9 cellular contexts compared by ENCODE assay signal in genomic region chr12:96121271-96121711, GRCh38.
A peak's percentile ranks its signal among the peaks of the same experiment; 100 is the strongest.
DNase-seq lines count a peak whose midpoint lies in the region; ATAC-seq, FAIRE-seq and TF ChIP-seq lines count a peak whose summit lies in the region.
"Had no signal": no experiment of that assay in that cellular context is flagged by ENCODE, and none has a peak within 500 bp of the region (broad histone marks: within the 10 kb centered on the region; RNA-seq: fewer than 3 reads in every experiment).

No MANE protein-coding gene starts in this region.

- H3K4me3 ChIP-seq in fibroblast of the aortic adventitia (ENCODE audit: low read depth, low read length) = no peak overlapping the region
- H3K4me3 ChIP-seq: vagina had no signal

- ATAC-seq in GM21619 (IDR thresholded peaks at IDR 0.05; ENCODE audit: unreplicated experiment) = peak; percentile 53

- no peak for FAIRE-seq in urothelium cell line (lab: Jason Lieb, UNC)
- no peak for FAIRE-seq in frontal cortex (lab: Jason Lieb, UNC)

- in situ Hi-C loops in GM13977 (cut with MboI; ENCODE audit: low pct_unique_long_range_greater_than_20kb, low sequenced_read_pairs, unreplicated experiment) = no loop called here

- TF ChIP-seq CTCF in GM13977 (IDR thresholded peaks at IDR 0.05; ENCODE audit: extremely low read depth, insufficient read depth, missing control alignments) = no peak
- no peak for TF ChIP-seq CTCF in fibroblast of the aortic adventitia (IDR thresholded peaks at IDR 0.05; ENCODE audit: insufficient read depth, low read length)

- peak; percentile 38 for DNase-seq in GM13977 (ENCODE audit: low spot score)
- DNase-seq in KG1 (lab: John Stamatoyannopoulos, UW) = peak; percentile 71
- DNase-seq in fibroblast of the aortic adventitia (ENCODE audit: low read depth) = peak; percentile 38
- no peak for DNase-seq in urothelium cell line (ENCODE audit: low spot score)
- DNase-seq in frontal cortex (ENCODE audit: low spot score in 2 of 2) = no peak
- DNase-seq in SW 1271 (lab: John Stamatoyannopoulos, UW) = no peak
- no peak for DNase-seq in islet precursor cell

Comparison
In these comparisons a context has a peak if more than half of its experiments do, and no peak if none do; other contexts are left out.
1. DNase-seq: peak in GM13977 (single experiment), KG1 (single experiment) and fibroblast of the aortic adventitia (single experiment); none in urothelium cell line (single experiment), frontal cortex (0 of 2), SW 1271 (0 of 2) and islet precursor cell (single experiment).